Comparison of ENCODE assay signal across 25 cellular contexts in genomic region chr5:140607031-140607430, GRCh38. TPM values are rescaled to one million over a fixed set of nuclear protein-coding genes. Genes with fewer than 3 reads are reported as not detected.
DNase-seq lines count a peak whose midpoint lies in the region; ATAC-seq, FAIRE-seq and TF ChIP-seq lines count a peak whose summit lies in the region.
"Had no signal": no experiment of that assay in that cellular context is flagged by ENCODE, and none has a peak within 500 bp of the region (broad histone marks: within the 10 kb centered on the region; RNA-seq: fewer than 3 reads in every experiment).

No MANE protein-coding gene starts in this region.

- H3K4me1 ChIP-seq in A549: 0 out of 3 replicates have a peak, but pooled peaks cover 4% of the 10 kb centered on the region

- no peaks in the 10 kb centered on the region for H3K27me3 ChIP-seq in HL-60 (ENCODE audit: insufficient read depth, poor library complexity, severe bottlenecking)
- H3K27me3 ChIP-seq: heart right ventricle, testis had no signal

- no peaks in the 10 kb centered on the region for H3K9me3 ChIP-seq in A549
- H3K9me3 ChIP-seq: testis had no signal

- CTCF ChIA-PET in A549 (lab: Yijun Ruan, JAX): no interaction called here

- TF ChIP-seq EP300 in A549 (IDR thresholded peaks at IDR 0.05): no peak

- TF ChIP-seq RAD21 in A549 (conservative IDR thresholded peaks at IDR 0.05 in 1 of 2, IDR thresholded peaks at IDR 0.05 in 1 of 2): no peak

- FAIRE-seq in A549 (lab: Jason Lieb, UNC): no peak
- FAIRE-seq: GM12892 had no signal

- no peak overlapping the region for H3K27ac ChIP-seq in A549
- peak overlapping the region; percentile 1; the same call in 1 of the 2 replicates for H3K27ac ChIP-seq in HL-60 (replicated peaks)
- H3K27ac ChIP-seq: testis had no signal

- POLR2A ChIA-PET in A549 (lab: Yijun Ruan, JAX): no interaction called here

- 59% methylated on average over 2 of the region's 2 CpGs for WGBS in A549 (ENCODE audit: missing lambda C conversion rate)

- ATAC-seq in A549 (no peak), HG02852 (IDR thresholded peaks at IDR 0.05; ENCODE audit: unreplicated experiment) (no peak)
- ATAC-seq: heart right ventricle, T-cell had no signal

- H3K4me2 ChIP-seq in A549: no peak overlapping the region; the same call in 2 of the 3 replicates

- TF ChIP-seq POLR2A in A549 (IDR thresholded peaks at IDR 0.05; ENCODE audit: low read length): no peak

- H3K4me3 ChIP-seq in A549: no peak overlapping the region
- H3K4me3 ChIP-seq in HL-60 (replicated peaks; ENCODE audit: insufficient read depth, low read length): no peak overlapping the region
- H3K4me3 ChIP-seq in fibroblast of mammary gland (ENCODE audit: control insufficient read depth, low read depth, low read length): no peak overlapping the region
- H3K4me3 ChIP-seq: heart right ventricle, lung, testis had no signal

- TF ChIP-seq CTCF in A549 (IDR thresholded peaks at IDR 0.05) (no peak), HL-60 (IDR thresholded peaks at IDR 0.05; ENCODE audit: insufficient read depth, low read length) (no peak), fibroblast of mammary gland (conservative IDR thresholded peaks at IDR 0.05; ENCODE audit: control insufficient read depth, insufficient read depth, low read depth, low read length) (no peak)

- no peak for DNase-seq in A549 (ENCODE audit: low read depth in 1 of 2, low spot score in 1 of 2)
- peak in 1 of 2 experiments; percentile 77 for DNase-seq in HL-60 (ENCODE audit: low read depth in 1 of 2, low spot score in 1 of 2)
- DNase-seq in SIG-M5 (lab: John Stamatoyannopoulos, UW): peak; percentile 49
- peak; percentile 32 for DNase-seq in fibroblast of mammary gland (ENCODE audit: low read depth)
- no peak for DNase-seq in COLO668 (lab: John Stamatoyannopoulos, UW; ENCODE audit: unreplicated experiment)
- DNase-seq in NCI-H1092 treated with DMSO at 0.1 percent for 48 hours (lab: John Stamatoyannopoulos, UW): no peak
- no peak for DNase-seq in NCI-H1105 (lab: John Stamatoyannopoulos, UW)
- DNase-seq: ACHN; activated CD4-positive, alpha-beta T cell treated with anti-CD3 and anti-CD28 coated beads, Interleukin-2, amount 50 U/mL, for 1 hour; activated CD8-positive, alpha-beta memory T cell treated with anti-CD3 and anti-CD28 coated beads, Interleukin-2, amount 50 U/mL, for 48 hours; activated effector memory CD4-positive, alpha-beta T cell treated with Interleukin-2 at 50 U/mL for 16 hours; anterior cingulate cortex; CD4-positive, alpha-beta memory T cell; effector CD8-positive, alpha-beta T cell; heart right ventricle; HFFc6; immature natural killer cell; NCI-H187; NCI-H345; NK-92 treated with Interleukin-12 subunit alpha and Interleukin-12 subunit beta, amount 100 ng/mL, for 24 hours; T-cell; testis had no signal

TF ChIP-seq in A549, 52 proteins besides CTCF, POLR2A, EP300 and RAD21:
- no peak for TF ChIP-seq PBX3 (IDR thresholded peaks at IDR 0.05)
- no peak for TF ChIP-seq HOXB5 (CRISPR knock-in tag; IDR thresholded peaks at IDR 0.05)
- TF ChIP-seq HOXB13 (CRISPR knock-in tag; IDR thresholded peaks at IDR 0.05; ENCODE audit: low read depth): no peak
- no peak for TF ChIP-seq TFCP2L1 (CRISPR knock-in tag; IDR thresholded peaks at IDR 0.05)
- no peak for TF ChIP-seq CHD2 (IDR thresholded peaks at IDR 0.05; ENCODE audit: low read length, partially characterized antibody)
- TF ChIP-seq MAFK (IDR thresholded peaks at IDR 0.05; ENCODE audit: partially characterized antibody): no peak
- TF ChIP-seq CHD4 (IDR thresholded peaks at IDR 0.05; ENCODE audit: borderline replicate concordance): no peak
- TF ChIP-seq HES2 (IDR thresholded peaks at IDR 0.05): peak; percentile 31; the same call in 1 of the 2 replicates
- TF ChIP-seq CBX2 (IDR thresholded peaks at IDR 0.05; ENCODE audit: borderline replicate concordance, low read depth): no peak
- TF ChIP-seq FOXS1 (CRISPR knock-in tag; IDR thresholded peaks at IDR 0.05): no peak
- TF ChIP-seq JUNB (IDR thresholded peaks at IDR 0.05): no peak
- TF ChIP-seq RFX5 (IDR thresholded peaks at IDR 0.05): no peak
- peak in 1 of 2 experiments; percentile 69; a peak in 2 of 4 replicates for TF ChIP-seq CEBPB (IDR thresholded peaks at IDR 0.05)

RNA-seq across cellular contexts. Expression of gene CD14, which starts 25.9 kb away (rescaled TPM):
- 3.3 and 6.3 TPM in 2 replicates for polyA plus RNA-seq in A549 (2011; rRNA removed)
- polyA plus RNA-seq in A549 (2012; cell fraction: cytosol; rRNA removed): 3.4 and 4.3 TPM in 2 replicates
- 8.4 and 11.5 TPM in 2 replicates for polyA plus RNA-seq in A549 (2012; cell fraction: nucleus; rRNA removed)
- polyA plus RNA-seq in A549 (2017; fragmentation: RNase III; extraction: RNeasy Plus Mini Kit Qiagen cat#74134 plus additional on column Dnase treatment): 2.0 to 3.5 TPM (median 2.9 TPM) in 3 replicates
- 1.4 and 2.0 TPM in 2 replicates for polyA minus RNA-seq in A549 (2011; rRNA and poly(A)+ RNA removed)

RNA-seq across cellular contexts. Expression of gene TMCO6, which starts 32.2 kb away (rescaled TPM):
- polyA plus RNA-seq in A549 (2011; rRNA removed) (11.8 and 14.6 TPM in 2 replicates), A549 (2017; fragmentation: RNase III; extraction: RNeasy Plus Mini Kit Qiagen cat#74134 plus additional on column Dnase treatment) (13.3 to 18.1 TPM (median 16.1 TPM) in 3 replicates)
- 21.8 and 22.9 TPM in 2 replicates for polyA plus RNA-seq in A549 (2012; cell fraction: cytosol; rRNA removed)
- polyA plus RNA-seq in A549 (2012; cell fraction: nucleus; rRNA removed): 109 and 131 TPM in 2 replicates
- polyA minus RNA-seq in A549 (2011; rRNA and poly(A)+ RNA removed): 17.2 and 18.1 TPM in 2 replicates

RNA-seq across cellular contexts. Expression of gene NDUFA2, which starts 40.4 kb away (rescaled TPM):
- 100 and 119 TPM in 2 replicates for polyA plus RNA-seq in A549 (2011; rRNA removed)
- 251 and 267 TPM in 2 replicates for polyA plus RNA-seq in A549 (2012; cell fraction: cytosol; rRNA removed)
- 108 and 112 TPM in 2 replicates for polyA plus RNA-seq in A549 (2012; cell fraction: nucleus; rRNA removed)
- 175 to 185 TPM (median 180 TPM) in 3 replicates for polyA plus RNA-seq in A549 (2017; fragmentation: RNase III; extraction: RNeasy Plus Mini Kit Qiagen cat#74134 plus additional on column Dnase treatment)
- polyA minus RNA-seq in A549 (2011; rRNA and poly(A)+ RNA removed): 13.2 and 15.0 TPM in 2 replicates

RNA-seq across cellular contexts. Expression of gene IK, which starts 40.6 kb away (rescaled TPM):
- polyA plus RNA-seq in A549 (2011; rRNA removed) (120 and 158 TPM in 2 replicates), A549 (2017; fragmentation: RNase III; extraction: RNeasy Plus Mini Kit Qiagen cat#74134 plus additional on column Dnase treatment) (150 to 170 TPM (median 160 TPM) in 3 replicates)
- polyA plus RNA-seq in A549 (2012; cell fraction: cytosol; rRNA removed): 62.3 and 74.5 TPM in 2 replicates
- polyA plus RNA-seq in A549 (2012; cell fraction: nucleus; rRNA removed): 39.0 and 55.2 TPM in 2 replicates
- 66.2 and 70.6 TPM in 2 replicates for polyA minus RNA-seq in A549 (2011; rRNA and poly(A)+ RNA removed)

RNA-seq across cellular contexts. Expression of gene SLC35A4, which starts 42.4 kb away (rescaled TPM):
- polyA plus RNA-seq in A549 (2011; rRNA removed) (79.5 and 135 TPM in 2 replicates), A549 (2017; fragmentation: RNase III; extraction: RNeasy Plus Mini Kit Qiagen cat#74134 plus additional on column Dnase treatment) (62.1 to 70.3 TPM (median 65.6 TPM) in 3 replicates)
- 95.2 and 118 TPM in 2 replicates for polyA plus RNA-seq in A549 (2012; cell fraction: cytosol; rRNA removed)
- 70.8 and 86.9 TPM in 2 replicates for polyA plus RNA-seq in A549 (2012; cell fraction: nucleus; rRNA removed)
- 107 and 136 TPM in 2 replicates for polyA minus RNA-seq in A549 (2011; rRNA and poly(A)+ RNA removed)

Comparison
In these comparisons a context has a peak if more than half of its experiments do, and no peak if none do; other contexts are left out.
1. DNase-seq: peak in SIG-M5 (single experiment) and fibroblast of mammary gland (single experiment); none in A549 (0 of 2), COLO668 (single experiment), NCI-H1092 treated with DMSO at 0.1 percent for 48 hours (single experiment) and NCI-H1105 (single experiment).